Comparison of ENCODE assay signal across 12 cellular contexts in genomic region chr5:169763437-169764301, GRCh38.
DNase-seq lines count a peak whose midpoint lies in the region; ATAC-seq and TF ChIP-seq lines count a peak whose summit lies in the region.
"Had no signal": no experiment of that assay in that cellular context is flagged by ENCODE, and none has a peak within 500 bp of the region (broad histone marks: within the 10 kb centered on the region; RNA-seq: fewer than 3 reads in every experiment).

No MANE protein-coding gene starts in this region.

- TF ChIP-seq CTCF in SK-N-SH (IDR thresholded peaks at IDR 0.05): no peak

- H3K27ac ChIP-seq in SK-N-SH (ENCODE audit: low read depth in 2 of 2, low read length in 1 of 2): peak overlapping the region; percentile 40 to 56; a peak in 3 of 4 replicates

- intact Hi-C loops in activated T-helper 2 cell treated with anti-CD3 and anti-CD28 coated beads, Interferon-gamma antibody, Interleukin-2, Interleukin-4, amounts not matched to agents 10 μg/mL and 5 μg/mL and 100 μg/mL, durations not matched to agents 14 hours and 24 hours and 36 hours (cut with micrococcal nuclease): no loop called here

- no peaks in the 10 kb centered on the region for H3K27me3 ChIP-seq in SK-N-SH (ENCODE audit: insufficient read depth)

- peak overlapping the region; percentile 28; the same call in 1 of the 2 replicates for H3K4me2 ChIP-seq in SK-N-SH

- peaks cover 66% of the 10 kb centered on the region for H3K36me3 Mint-ChIP-seq in activated T-helper 2 cell treated with anti-CD3 and anti-CD28 coated beads, Interferon-gamma antibody, Interleukin-2, Interleukin-4, amounts not matched to agents 10 μg/mL and 5 μg/mL and 100 μg/mL, durations not matched to agents 14 hours and 24 hours and 36 hours (ENCODE audit: low read depth)

- H3K9me2 ChIP-seq in SK-N-SH: no peaks in the 10 kb centered on the region

- no peaks in the 10 kb centered on the region for H3K9me3 Mint-ChIP-seq in activated T-helper 2 cell treated with anti-CD3 and anti-CD28 coated beads, Interferon-gamma antibody, Interleukin-2, Interleukin-4, amounts not matched to agents 10 μg/mL and 5 μg/mL and 100 μg/mL, durations not matched to agents 14 hours and 24 hours and 36 hours
- H3K9me3 Mint-ChIP-seq: CD4-positive, alpha-beta memory T cell; stimulated activated naive CD8-positive, alpha-beta T cell treated with anti-CD3 and anti-CD28 coated beads, Interleukin-15, Interleukin-2, amounts not matched to agents 100 ng/mL and 50 ng/mL, for 24 hours had no signal

- peaks cover 19 to 25% of the 10 kb centered on the region in 2 experiments for H3K4me1 ChIP-seq in SK-N-SH (ENCODE audit: control insufficient read depth in 1 of 2, insufficient read depth in 2 of 2, low read depth in 1 of 2, low read length in 1 of 2)

- H4K20me1 ChIP-seq in SK-N-SH (ENCODE audit: insufficient read depth): no peaks in the 10 kb centered on the region

- no peak for TF ChIP-seq RAD21 in SK-N-SH (IDR thresholded peaks at IDR 0.05; ENCODE audit: low read length)

- DNase-seq in EH (ENCODE audit: low read depth) (peak; percentile 62), SK-N-SH (peak; percentile 33), mesenteric fat pad (ENCODE audit: low spot score) (no peak), 8988T (no peak), NCI-H2107 treated with DMSO at 0.1 percent for 48 hours (lab: John Stamatoyannopoulos, UW; ENCODE audit: unreplicated experiment) (no peak)
- DNase-seq in activated T-helper 2 cell treated with anti-CD3 and anti-CD28 coated beads, Interferon-gamma antibody, Interleukin-2, Interleukin-4, amounts not matched to agents 10 μg/mL and 5 μg/mL and 100 μg/mL, durations not matched to agents 14 hours and 24 hours and 36 hours (ENCODE audit: low spot score): no peak
- DNase-seq: CD4-positive, alpha-beta memory T cell; MV-4-11; SIG-M5 had no signal

- CTCF ChIA-PET in SK-N-SH (lab: Yijun Ruan, JAX): interaction anchor here (1.1 kb wide), 1 partner anchor 217 kb away, joined by 3 read pairs; no protein-coding TSS in a partner anchor

- no peaks in the 10 kb centered on the region for H3K27me3 Mint-ChIP-seq in activated T-helper 2 cell treated with anti-CD3 and anti-CD28 coated beads, Interferon-gamma antibody, Interleukin-2, Interleukin-4, amounts not matched to agents 10 μg/mL and 5 μg/mL and 100 μg/mL, durations not matched to agents 14 hours and 24 hours and 36 hours (ENCODE audit: low read depth)
- H3K27me3 Mint-ChIP-seq: CD4-positive, alpha-beta memory T cell; stimulated activated naive CD8-positive, alpha-beta T cell treated with anti-CD3 and anti-CD28 coated beads, Interleukin-15, Interleukin-2, amounts not matched to agents 100 ng/mL and 50 ng/mL, for 24 hours had no signal

- H3K9ac ChIP-seq in SK-N-SH: no peak overlapping the region

- no peak overlapping the region for H3K4me3 Mint-ChIP-seq in activated T-helper 2 cell treated with anti-CD3 and anti-CD28 coated beads, Interferon-gamma antibody, Interleukin-2, Interleukin-4, amounts not matched to agents 10 μg/mL and 5 μg/mL and 100 μg/mL, durations not matched to agents 14 hours and 24 hours and 36 hours (ENCODE audit: low read depth)
- H3K4me3 Mint-ChIP-seq: CD4-positive, alpha-beta memory T cell; stimulated activated naive CD8-positive, alpha-beta T cell treated with anti-CD3 and anti-CD28 coated beads, Interleukin-15, Interleukin-2, amounts not matched to agents 100 ng/mL and 50 ng/mL, for 24 hours had no signal

- no peak overlapping the region for H3K27ac Mint-ChIP-seq in activated T-helper 2 cell treated with anti-CD3 and anti-CD28 coated beads, Interferon-gamma antibody, Interleukin-2, Interleukin-4, amounts not matched to agents 10 μg/mL and 5 μg/mL and 100 μg/mL, durations not matched to agents 14 hours and 24 hours and 36 hours
- H3K27ac Mint-ChIP-seq: stimulated activated naive CD8-positive, alpha-beta T cell treated with anti-CD3 and anti-CD28 coated beads, Interleukin-15, Interleukin-2, amounts not matched to agents 100 ng/mL and 50 ng/mL, for 24 hours had no signal

- H3K4me1 Mint-ChIP-seq in activated T-helper 2 cell treated with anti-CD3 and anti-CD28 coated beads, Interferon-gamma antibody, Interleukin-2, Interleukin-4, amounts not matched to agents 10 μg/mL and 5 μg/mL and 100 μg/mL, durations not matched to agents 14 hours and 24 hours and 36 hours (ENCODE audit: low read depth): peaks cover 1% of the 10 kb centered on the region

- no peaks in the 10 kb centered on the region for H3K9me3 ChIP-seq in SK-N-SH

- no peaks in the 10 kb centered on the region for H3K36me3 ChIP-seq in SK-N-SH (replicated peaks in 1 of 2; ENCODE audit: control insufficient read depth in 1 of 2, insufficient read depth in 2 of 2, low read length in 1 of 2)

- no peak overlapping the region for H3K4me3 ChIP-seq in SK-N-SH (ENCODE audit: low read depth in 2 of 2, low read length in 1 of 2)

- no peaks in the 10 kb centered on the region for H3K79me2 ChIP-seq in SK-N-SH (ENCODE audit: insufficient read depth)

- ATAC-seq in GM19438 (IDR thresholded peaks at IDR 0.05; ENCODE audit: low read depth, unreplicated experiment): peak; percentile 82
- ATAC-seq in HG03039 (IDR thresholded peaks at IDR 0.05; ENCODE audit: unreplicated experiment): peak; percentile 56

- 74% methylated on average over 9 of the region's 12 CpGs for WGBS in SK-N-SH (ENCODE audit: low lambda C conversion rate)

- TF ChIP-seq EP300 in SK-N-SH (IDR thresholded peaks at IDR 0.05; ENCODE audit: borderline replicate concordance in 1 of 2, low read depth in 1 of 2, low read length in 1 of 2): no peak; a peak in 1 of 4 replicates

- peaks cover 6% of the 10 kb centered on the region for H3F3A ChIP-seq in SK-N-SH (replicated peaks; ENCODE audit: insufficient read depth)

- POLR2A ChIA-PET in SK-N-SH (lab: Yijun Ruan, JAX): no interaction called here

- H2AFZ ChIP-seq in SK-N-SH (ENCODE audit: low read depth): no peak overlapping the region; the same call in 1 of the 2 replicates

TF ChIP-seq in SK-N-SH, 30 proteins besides CTCF, POLR2A, EP300 and RAD21 (continues in another document):
- TF ChIP-seq ELF1 (IDR thresholded peaks at IDR 0.05) (no peak), USF2 (IDR thresholded peaks at IDR 0.05; ENCODE audit: borderline replicate concordance, low read depth, low read length) (no peak), YY1 (IDR thresholded peaks at IDR 0.05; ENCODE audit: low read depth) (no peak), NFIC (IDR thresholded peaks at IDR 0.05; ENCODE audit: borderline replicate concordance) (no peak), TCF12 (IDR thresholded peaks at IDR 0.05) (no peak), RCOR1 (IDR thresholded peaks at IDR 0.05; ENCODE audit: low read length) (no peak), RFX5 (IDR thresholded peaks at IDR 0.05; ENCODE audit: low read length) (no peak), RXRA (IDR thresholded peaks at IDR 0.05; ENCODE audit: borderline replicate concordance, low read depth) (no peak), CHD2 (IDR thresholded peaks at IDR 0.05; ENCODE audit: low read length, partially characterized antibody) (no peak), TAF1 (IDR thresholded peaks at IDR 0.05; ENCODE audit: borderline replicate concordance, low read depth, low read length) (no peak), NRF1 (IDR thresholded peaks at IDR 0.05; ENCODE audit: low read depth, low read length) (no peak), FOXJ3 (CRISPR knock-in tag; IDR thresholded peaks at IDR 0.05) (no peak), GATA2 (CRISPR knock-in tag; IDR thresholded peaks at IDR 0.05) (no peak)
- TF ChIP-seq, protein P1, sequence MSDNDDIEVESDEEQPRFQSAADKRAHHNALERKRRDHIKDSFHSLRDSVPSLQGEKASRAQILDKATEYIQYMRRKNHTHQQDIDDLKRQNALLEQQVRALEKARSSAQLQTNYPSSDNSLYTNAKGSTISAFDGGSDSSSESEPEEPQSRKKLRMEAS (IDR thresholded peaks at IDR 0.05; ENCODE audit: low read depth): peak; percentile 24; the same call in 1 of the 2 replicates
- TF ChIP-seq, protein P2, sequence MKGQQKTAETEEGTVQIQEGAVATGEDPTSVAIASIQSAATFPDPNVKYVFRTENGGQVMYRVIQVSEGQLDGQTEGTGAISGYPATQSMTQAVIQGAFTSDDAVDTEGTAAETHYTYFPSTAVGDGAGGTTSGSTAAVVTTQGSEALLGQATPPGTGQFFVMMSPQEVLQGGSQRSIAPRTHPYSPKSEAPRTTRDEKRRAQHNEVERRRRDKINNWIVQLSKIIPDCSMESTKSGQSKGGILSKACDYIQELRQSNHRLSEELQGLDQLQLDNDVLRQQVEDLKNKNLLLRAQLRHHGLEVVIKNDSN (IDR thresholded peaks at IDR 0.05; ENCODE audit: borderline replicate concordance, low read depth): no peak

Comparison
In these comparisons a context has a peak if more than half of its experiments do, and no peak if none do; other contexts are left out.
1. DNase-seq: peak in EH (single experiment) and SK-N-SH (single experiment); none in mesenteric fat pad (single experiment), 8988T (single experiment), activated T-helper 2 cell treated with anti-CD3 and anti-CD28 coated beads, Interferon-gamma antibody, Interleukin-2, Interleukin-4, amounts not matched to agents 10 μg/mL and 5 μg/mL and 100 μg/mL, durations not matched to agents 14 hours and 24 hours and 36 hours (single experiment) and NCI-H2107 treated with DMSO at 0.1 percent for 48 hours (single experiment).